In the genomic region with DNA sequence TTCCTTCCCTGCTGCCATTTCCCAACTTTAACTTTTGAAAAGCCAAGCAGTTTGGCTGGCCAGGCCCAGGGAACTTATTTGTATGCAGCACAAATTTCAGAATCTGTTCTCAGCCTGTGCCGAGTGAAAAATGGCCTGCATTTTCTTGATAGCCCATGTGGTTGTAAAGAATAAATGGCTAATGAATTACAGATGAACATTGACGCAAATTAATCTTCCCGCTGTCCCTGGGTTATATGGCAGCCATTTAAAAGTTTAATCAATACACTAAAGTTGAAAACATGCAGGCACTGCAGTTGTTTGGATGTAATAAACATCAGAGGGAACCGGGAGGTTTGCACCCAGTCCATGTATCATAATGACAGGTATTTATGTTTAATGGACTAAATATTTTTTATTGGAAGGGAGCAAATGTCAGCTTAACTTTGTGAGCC, we compare ENCODE assay signal across 16 cellular contexts.
A peak's percentile ranks its signal among the peaks of the same experiment; 100 is the strongest.
DNase-seq lines count a peak whose midpoint lies in the region; ATAC-seq and TF ChIP-seq lines count a peak whose summit lies in the region.
"Had no signal": no experiment of that assay in that cellular context is flagged by ENCODE, and none has a peak within 500 bp of the region (broad histone marks: within the 10 kb centered on the region; RNA-seq: fewer than 3 reads in every experiment).

No MANE protein-coding gene starts in this region.

- peak overlapping the region; percentile 50 for H3K27ac Mint-ChIP-seq in mesothelial cell of epicardium

- no peak overlapping the region for H3K4me2 ChIP-seq in PC-3 (ENCODE audit: low read length)
- H3K4me2 ChIP-seq: KMS-11, PC-9 had no signal

- H3K4me3 ChIP-seq in PC-3 (ENCODE audit: low read length) (no peak overlapping the region), esophagus muscularis mucosa (peak overlapping the region in 3 of 4 donors; percentile 6 to 8 (median 8)), tibial artery (no peak overlapping the region)
- H3K4me3 ChIP-seq: PC-9 had no signal

- H3K4me1 Mint-ChIP-seq in mesothelial cell of epicardium: peaks cover 34% of the 10 kb centered on the region

- 49% methylated on average over 4 of the region's 4 CpGs for WGBS in esophagus muscularis mucosa

- POLR2A ChIA-PET in PC-3 (lab: Charles Lee; ENCODE audit: unreplicated experiment): no interaction called here

- TF ChIP-seq CTCF in PC-3 (conservative IDR thresholded peaks at IDR 0.05; ENCODE audit: low read depth, low read length) (no peak), esophagus muscularis mucosa (IDR thresholded peaks at IDR 0.05) (no peak), mesothelial cell of epicardium (IDR thresholded peaks at IDR 0.05; ENCODE audit: unreplicated experiment) (no peak), tibial artery (IDR thresholded peaks at IDR 0.05) (no peak)

- ATAC-seq in PC-3: no peak
- no peak for ATAC-seq in activated CD4-positive, CD25-positive, alpha-beta regulatory T cell treated with anti-CD3 and anti-CD28 coated beads, Interleukin-2, amount 50 U/mL, for 24 hours

- no peaks in the 10 kb centered on the region for H3F3A ChIP-seq in PC-3 (ENCODE audit: low read length, unreplicated experiment)

- peaks cover 24% of the 10 kb centered on the region for H3K27me3 ChIP-seq in PC-3 (ENCODE audit: low read length)
- no peaks in the 10 kb centered on the region for H3K27me3 ChIP-seq in esophagus muscularis mucosa
- no peaks in the 10 kb centered on the region for H3K27me3 ChIP-seq in tibial artery

- no peaks in the 10 kb centered on the region for H3K36me3 Mint-ChIP-seq in mesothelial cell of epicardium

- no peaks in the 10 kb centered on the region for H3K4me1 ChIP-seq in PC-3 (ENCODE audit: insufficient read depth, low read length)
- peaks cover 0 to 28% (median 21%) of the 10 kb centered on the region in 4 donors for H3K4me1 ChIP-seq in esophagus muscularis mucosa
- H3K4me1 ChIP-seq in tibial artery: peaks cover 0 to 15% (median 9%) of the 10 kb centered on the region in 4 donors

- H3K4me3 Mint-ChIP-seq in mesothelial cell of epicardium: peak overlapping the region; percentile 11

- no peak for TF ChIP-seq EP300 in esophagus muscularis mucosa (IDR thresholded peaks at IDR 0.05)

- H3K79me2 ChIP-seq in PC-3 (ENCODE audit: low read length): no peaks in the 10 kb centered on the region

- TF ChIP-seq POLR2A in esophagus muscularis mucosa (IDR thresholded peaks at IDR 0.05; ENCODE audit: low read depth): no peak

- no peaks in the 10 kb centered on the region for H4K20me1 ChIP-seq in PC-3 (ENCODE audit: low read length)

- 0 out of 2 replicates have a peak, but pooled peaks cover 9% of the 10 kb centered on the region for H3K9me2 ChIP-seq in PC-3 (replicated peaks; ENCODE audit: low read length)

- no peaks in the 10 kb centered on the region for H3K36me3 ChIP-seq in PC-3 (ENCODE audit: low read depth, low read length)
- H3K36me3 ChIP-seq in esophagus muscularis mucosa: no peaks in the 10 kb centered on the region
- H3K36me3 ChIP-seq in tibial artery: no peaks in the 10 kb centered on the region

- peak overlapping the region; percentile 4; the same call in 1 of the 2 replicates for H2AFZ ChIP-seq in PC-3 (ENCODE audit: low read length)
- H2AFZ ChIP-seq: PC-9 had no signal

- H3K27ac ChIP-seq in PC-3 (ENCODE audit: low read length) (no peak overlapping the region), esophagus muscularis mucosa (replicated peaks in 1 of 4) (peak overlapping the region; percentile 65 to 74 (median 72)), tibial artery (peak overlapping the region; percentile 48 to 59)
- H3K27ac ChIP-seq: KMS-11, PC-9 had no signal

- no peaks in the 10 kb centered on the region for H3K9me3 ChIP-seq in PC-3 (ENCODE audit: low read length)
- peaks cover 0 to 5% (median 0%) of the 10 kb centered on the region in 4 donors for H3K9me3 ChIP-seq in esophagus muscularis mucosa
- H3K9me3 ChIP-seq in tibial artery: no peaks in the 10 kb centered on the region

- H3K9me3 Mint-ChIP-seq in mesothelial cell of epicardium: peaks cover 7% of the 10 kb centered on the region

- no TSS peak for BruUV-seq in PC-3 (replicated peaks; lab: Mats Ljungman, UMichigan)

- CTCF ChIA-PET in PC-3 (lab: Charles Lee): no interaction called here

- no peak overlapping the region for H3K9ac ChIP-seq in PC-3 (ENCODE audit: low read length)
- H3K9ac ChIP-seq: KMS-11 had no signal

- DNase-seq in PC-3: no peak
- DNase-seq in esophagus muscularis mucosa (ENCODE audit: extremely low spot score): no peak
- DNase-seq in mesothelial cell of epicardium (ENCODE audit: low spot score in 2 of 2, unreplicated experiment in 2 of 2): no peak
- no peak for DNase-seq in tibial artery
- DNase-seq in superior temporal gyrus (ENCODE audit: extremely low spot score): no peak
- DNase-seq in glomerular visceral epithelial cell (ENCODE audit: extremely low spot score): no peak
- DNase-seq in stimulated activated naive CD4-positive, alpha-beta T cell (lab: John Stamatoyannopoulos, UW): no peak
- DNase-seq: AML-193, Calu3, DMS79, NCI-H1092, NCI-H2107, NCI-H345, PC-9 had no signal

- H3K27me3 Mint-ChIP-seq in mesothelial cell of epicardium (ENCODE audit: low read depth): no peaks in the 10 kb centered on the region

- intact Hi-C loops in PC-3 (cut with micrococcal nuclease) (no loop called here), esophagus muscularis mucosa (cut with DNase I) (no loop called here), tibial artery (cut with DNase I; ENCODE audit: low total_unique reads) (no loop called here)

Comparison
In these comparisons a context has a peak if more than half of its experiments do, and no peak if none do; other contexts are left out.
1. H3K4me3 ChIP-seq: peak in esophagus muscularis mucosa (3 of 4); none in PC-3 (single experiment) and tibial artery (0 of 2).